1 cellular context compared by ENCODE assay signal in the genomic region with DNA sequence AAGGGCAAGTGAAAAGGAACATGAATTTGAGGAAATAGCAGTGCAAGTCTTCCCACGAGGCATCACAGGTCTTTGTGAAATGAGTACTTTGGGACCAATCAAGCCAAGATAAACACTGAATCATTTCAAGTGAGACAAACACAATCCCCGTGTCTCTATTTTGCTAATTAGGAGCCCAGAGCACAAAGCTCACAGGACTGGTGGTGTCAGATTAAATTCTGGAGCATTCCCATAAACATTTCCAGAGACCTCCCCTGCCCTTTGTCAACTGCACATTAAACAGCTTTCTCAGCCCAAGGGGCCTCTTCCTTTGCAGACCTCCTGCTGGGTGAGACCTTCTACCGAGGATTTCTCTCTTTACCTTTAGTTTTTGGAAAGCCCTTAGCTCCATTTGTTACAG.
TF ChIP-seq lines count a peak whose summit lies in the region.

No MANE protein-coding gene starts in this region.

TF ChIP-seq in GM23338, 12 proteins besides CTCF, POLR2A, EP300 and RAD21 (continued from another document):
- TF ChIP-seq, protein P1, sequence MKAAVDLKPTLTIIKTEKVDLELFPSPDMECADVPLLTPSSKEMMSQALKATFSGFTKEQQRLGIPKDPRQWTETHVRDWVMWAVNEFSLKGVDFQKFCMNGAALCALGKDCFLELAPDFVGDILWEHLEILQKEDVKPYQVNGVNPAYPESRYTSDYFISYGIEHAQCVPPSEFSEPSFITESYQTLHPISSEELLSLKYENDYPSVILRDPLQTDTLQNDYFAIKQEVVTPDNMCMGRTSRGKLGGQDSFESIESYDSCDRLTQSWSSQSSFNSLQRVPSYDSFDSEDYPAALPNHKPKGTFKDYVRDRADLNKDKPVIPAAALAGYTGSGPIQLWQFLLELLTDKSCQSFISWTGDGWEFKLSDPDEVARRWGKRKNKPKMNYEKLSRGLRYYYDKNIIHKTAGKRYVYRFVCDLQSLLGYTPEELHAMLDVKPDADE (IDR thresholded peaks at IDR 0.05) = no peak
- TF ChIP-seq JUNB (IDR thresholded peaks at IDR 0.05; ENCODE audit: unreplicated experiment) (no peak), POLR2AphosphoS5 (IDR thresholded peaks at IDR 0.05; ENCODE audit: low read depth) (no peak), STAT1 (IDR thresholded peaks at IDR 0.05; ENCODE audit: unreplicated experiment) (no peak), CREB1 (CRISPR knock-in tag; IDR thresholded peaks at IDR 0.05; ENCODE audit: low read depth) (no peak), ZNF331 (CRISPR knock-in tag; IDR thresholded peaks at IDR 0.05; ENCODE audit: low read depth) (no peak), EZH2phosphoT487 (IDR thresholded peaks at IDR 0.05; ENCODE audit: unreplicated experiment) (no peak), ZNF114 (CRISPR knock-in tag; IDR thresholded peaks at IDR 0.05) (no peak), EZH2 (IDR thresholded peaks at IDR 0.05; ENCODE audit: low read depth, unreplicated experiment) (no peak)
- TF ChIP-seq, protein P2, sequence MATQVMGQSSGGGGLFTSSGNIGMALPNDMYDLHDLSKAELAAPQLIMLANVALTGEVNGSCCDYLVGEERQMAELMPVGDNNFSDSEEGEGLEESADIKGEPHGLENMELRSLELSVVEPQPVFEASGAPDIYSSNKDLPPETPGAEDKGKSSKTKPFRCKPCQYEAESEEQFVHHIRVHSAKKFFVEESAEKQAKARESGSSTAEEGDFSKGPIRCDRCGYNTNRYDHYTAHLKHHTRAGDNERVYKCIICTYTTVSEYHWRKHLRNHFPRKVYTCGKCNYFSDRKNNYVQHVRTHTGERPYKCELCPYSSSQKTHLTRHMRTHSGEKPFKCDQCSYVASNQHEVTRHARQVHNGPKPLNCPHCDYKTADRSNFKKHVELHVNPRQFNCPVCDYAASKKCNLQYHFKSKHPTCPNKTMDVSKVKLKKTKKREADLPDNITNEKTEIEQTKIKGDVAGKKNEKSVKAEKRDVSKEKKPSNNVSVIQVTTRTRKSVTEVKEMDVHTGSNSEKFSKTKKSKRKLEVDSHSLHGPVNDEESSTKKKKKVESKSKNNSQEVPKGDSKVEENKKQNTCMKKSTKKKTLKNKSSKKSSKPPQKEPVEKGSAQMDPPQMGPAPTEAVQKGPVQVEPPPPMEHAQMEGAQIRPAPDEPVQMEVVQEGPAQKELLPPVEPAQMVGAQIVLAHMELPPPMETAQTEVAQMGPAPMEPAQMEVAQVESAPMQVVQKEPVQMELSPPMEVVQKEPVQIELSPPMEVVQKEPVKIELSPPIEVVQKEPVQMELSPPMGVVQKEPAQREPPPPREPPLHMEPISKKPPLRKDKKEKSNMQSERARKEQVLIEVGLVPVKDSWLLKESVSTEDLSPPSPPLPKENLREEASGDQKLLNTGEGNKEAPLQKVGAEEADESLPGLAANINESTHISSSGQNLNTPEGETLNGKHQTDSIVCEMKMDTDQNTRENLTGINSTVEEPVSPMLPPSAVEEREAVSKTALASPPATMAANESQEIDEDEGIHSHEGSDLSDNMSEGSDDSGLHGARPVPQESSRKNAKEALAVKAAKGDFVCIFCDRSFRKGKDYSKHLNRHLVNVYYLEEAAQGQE (IDR thresholded peaks at IDR 0.05; ENCODE audit: unreplicated experiment) = no peak
